Comparison of ENCODE assay signal across 10 cellular contexts in genomic region chr1:172360511-172360910, GRCh38. TPM values are rescaled to one million over a fixed set of nuclear protein-coding genes. Genes with fewer than 3 reads are reported as not detected.
A peak's percentile ranks its signal among the peaks of the same experiment; 100 is the strongest.
DNase-seq lines count a peak whose midpoint lies in the region; ATAC-seq and TF ChIP-seq lines count a peak whose summit lies in the region.
"Had no signal": no experiment of that assay in that cellular context is flagged by ENCODE, and none has a peak within 500 bp of the region (broad histone marks: within the 10 kb centered on the region; RNA-seq: fewer than 3 reads in every experiment).

No MANE protein-coding gene starts in this region.

- H3K9ac ChIP-seq in PC-3 (ENCODE audit: low read length) = peak overlapping the region; percentile 30

- peaks cover 17% of the 10 kb centered on the region for H3K4me1 ChIP-seq in HEK293 (ENCODE audit: control insufficient read depth, insufficient read depth, low read length)
- H3K4me1 ChIP-seq in PC-3 (ENCODE audit: insufficient read depth, low read length) = peaks cover 64% of the 10 kb centered on the region
- H3K4me1 ChIP-seq in hepatocyte (ENCODE audit: insufficient read depth) = peaks cover 65% of the 10 kb centered on the region
- peaks cover 19 to 47% (median 43%) of the 10 kb centered on the region in 6 donors for H3K4me1 ChIP-seq in spleen

- intact Hi-C loops in PC-3 (cut with micrococcal nuclease) = loop anchor here (1.0 kb wide), 4 partner anchors 34 to 320 kb away; no protein-coding TSS in a partner anchor
- intact Hi-C loops in spleen (cut with DNase I; ENCODE audit: low total_unique reads) = no loop called here

- H3K9me3 ChIP-seq in HEK293 (ENCODE audit: control insufficient read depth, insufficient read depth, low read depth, low read length) (no peaks in the 10 kb centered on the region), PC-3 (ENCODE audit: low read length) (no peaks in the 10 kb centered on the region), hepatocyte (ENCODE audit: low read depth) (no peaks in the 10 kb centered on the region), spleen (peaks cover 0 to 3% (median 0%) of the 10 kb centered on the region in 8 donors)

- TF ChIP-seq CTCF in HEK293 (tag by site-specific recombination; IDR thresholded peaks at IDR 0.05) = no peak
- no peak for TF ChIP-seq CTCF in PC-3 (conservative IDR thresholded peaks at IDR 0.05; ENCODE audit: low read depth, low read length)
- no peak for TF ChIP-seq CTCF in hepatocyte (IDR thresholded peaks at IDR 0.05; ENCODE audit: poor library complexity)
- TF ChIP-seq CTCF in spleen (IDR thresholded peaks at IDR 0.05 in 8 of 11, conservative IDR thresholded peaks at IDR 0.05 in 3 of 11) = no peak
- TF ChIP-seq CTCF in RWPE1 (conservative IDR thresholded peaks at IDR 0.05; ENCODE audit: low read depth) = no peak

- H3F3A ChIP-seq in PC-3 (ENCODE audit: low read length, unreplicated experiment) = peaks cover 27% of the 10 kb centered on the region

- H3K4me3 ChIP-seq in HEK293 (ENCODE audit: low read depth, low read length) = no peak overlapping the region
- peak overlapping the region; percentile 51; the same call in 1 of the 2 replicates for H3K4me3 ChIP-seq in PC-3 (ENCODE audit: low read length)
- H3K4me3 ChIP-seq in hepatocyte = no peak overlapping the region
- H3K4me3 ChIP-seq in spleen = no peak overlapping the region
- H3K4me3 ChIP-seq: cardiac muscle cell had no signal

- TF ChIP-seq POLR2A in spleen (IDR thresholded peaks at IDR 0.05) = no peak

- H3K9me2 ChIP-seq in PC-3 (replicated peaks; ENCODE audit: low read length) = no peaks in the 10 kb centered on the region
- H3K9me2 ChIP-seq in hepatocyte (replicated peaks; ENCODE audit: insufficient read depth) = no peaks in the 10 kb centered on the region

- no peaks in the 10 kb centered on the region for H4K20me1 ChIP-seq in PC-3 (ENCODE audit: low read length)
- no peaks in the 10 kb centered on the region for H4K20me1 ChIP-seq in hepatocyte (ENCODE audit: insufficient read depth, poor library complexity, severe bottlenecking)

- DNase-seq in PC-3 (peak; percentile 98), hepatocyte (ENCODE audit: low spot score) (no peak), spleen (no peak), NOMO-1 treated with dmso at 0.1 percent for 144 hours (lab: John Stamatoyannopoulos, UW; ENCODE audit: unreplicated experiment) (no peak), RWPE1 (ENCODE audit: low spot score) (no peak), D341Med (ENCODE audit: low spot score) (no peak)

- CTCF ChIA-PET in HEK293 (lab: Yijun Ruan, JAX) = interaction anchor here (0.5 to 1.1 kb wide), 4 partner anchors 10 to 1755 kb away, joined by 3 read pairs; no protein-coding TSS in a partner anchor
- CTCF ChIA-PET in PC-3 (lab: Charles Lee) = interaction anchor here (0.6 to 3.2 kb wide), 5 partner anchors 35 to 375 kb away, joined by 5 to 17 read pairs (median 8); no protein-coding TSS in a partner anchor
- CTCF ChIA-PET in RWPE1 (lab: Yijun Ruan, JAX) = no interaction called here

- H3K27me3 ChIP-seq in PC-3 (ENCODE audit: low read length) (no peaks in the 10 kb centered on the region), hepatocyte (no peaks in the 10 kb centered on the region), spleen (replicated peaks in 1 of 7) (no peaks in the 10 kb centered on the region)
- H3K27me3 ChIP-seq: cardiac muscle cell had no signal

- peak overlapping the region; percentile 84 for H3K4me2 ChIP-seq in PC-3 (ENCODE audit: low read length)
- H3K4me2 ChIP-seq in hepatocyte = peak overlapping the region; percentile 62

- POLR2A ChIA-PET in HEK293 (lab: Yijun Ruan, JAX) (interaction anchor here (0.5 to 1.7 kb wide), 2 partner anchors 37 to 320 kb away, joined by 3 to 4 read pairs; no protein-coding TSS in a partner anchor), PC-3 (lab: Charles Lee; ENCODE audit: unreplicated experiment) (interaction anchor here (0.7 kb wide), 2 partner anchors 34 to 110 kb away, joined by 3 read pairs; no protein-coding TSS in a partner anchor), RWPE1 (lab: Yijun Ruan, JAX; ENCODE audit: low non-redundant PET) (no interaction called here)

- 0 out of 2 replicates have a peak overlapping the region, but pooled peaks have one; percentile 2 for H3K27ac ChIP-seq in HEK293 (ENCODE audit: extremely low read depth, low read depth, low read length)
- peak overlapping the region; percentile 84 for H3K27ac ChIP-seq in PC-3 (ENCODE audit: low read length)
- peak overlapping the region; percentile 93 for H3K27ac ChIP-seq in hepatocyte
- peak overlapping the region in 7 of 8 donors; percentile 0 to 88 (median 41) for H3K27ac ChIP-seq in spleen
- no peak overlapping the region for H3K27ac ChIP-seq in RWPE1
- H3K27ac ChIP-seq: cardiac muscle cell had no signal

- no peaks in the 10 kb centered on the region for H3K36me3 ChIP-seq in HEK293 (ENCODE audit: control insufficient read depth in 2 of 2, insufficient read depth in 1 of 2, low read length in 2 of 2)
- no peaks in the 10 kb centered on the region for H3K36me3 ChIP-seq in PC-3 (ENCODE audit: low read depth, low read length)
- H3K36me3 ChIP-seq in hepatocyte (replicated peaks; ENCODE audit: insufficient read depth, low read depth) = no peaks in the 10 kb centered on the region
- H3K36me3 ChIP-seq in spleen = no peaks in the 10 kb centered on the region
- H3K36me3 ChIP-seq: cardiac muscle cell had no signal

- H2AFZ ChIP-seq in PC-3 (ENCODE audit: low read length) (peak overlapping the region; percentile 18; the same call in 1 of the 2 replicates), hepatocyte (peak overlapping the region; percentile 16)

- H3K79me2 ChIP-seq in PC-3 (ENCODE audit: low read length) (no peaks in the 10 kb centered on the region), hepatocyte (no peaks in the 10 kb centered on the region)

- no TSS peak for BruUV-seq in PC-3 (replicated peaks; lab: Mats Ljungman, UMichigan)

- ATAC-seq in PC-3 (peak; percentile 60), GM18873 (IDR thresholded peaks at IDR 0.05; ENCODE audit: low FRiP score, unreplicated experiment) (no peak)

- 9% methylated on average over 2 of the region's 2 CpGs for WGBS in hepatocyte (ENCODE audit: low lambda C conversion rate, missing lambda C conversion rate)
- 72 to 91% (median 84%) methylated on average over 2 of the region's 2 CpGs for WGBS in spleen, 5 donors

TF ChIP-seq in HEK293, 187 proteins besides CTCF, POLR2A, EP300 and RAD21:
- TF ChIP-seq FEZF1 (tag by site-specific recombination; IDR thresholded peaks at IDR 0.05) = peak; percentile 81
- TF ChIP-seq ZNF776 (tag by site-specific recombination; IDR thresholded peaks at IDR 0.05; ENCODE audit: borderline replicate concordance) = no peak

RNA-seq across cellular contexts. Expression of gene C1orf105, which starts 60.0 kb away (rescaled TPM):
- total RNA-seq in PC-3 (2014; rRNA removed) (not detected in 2 replicates), hepatocyte (0.23 and 0.76 TPM in 2 replicates), spleen (not detected)
- polyA plus RNA-seq in hepatocyte (0.21 and 2.2 TPM in 2 replicates), spleen (not detected)
- total RNA-seq: activated CD8-positive, alpha-beta memory T cell treated with anti-CD3 and anti-CD28 coated beads for 36 hours had no signal
